Comparison of ENCODE assay signal across 8 cellular contexts in genomic region chr6:27824248-27825024, GRCh38.
A peak's percentile ranks its signal among the peaks of the same experiment; 100 is the strongest.
DNase-seq lines count a peak whose midpoint lies in the region; ATAC-seq and TF ChIP-seq lines count a peak whose summit lies in the region.
"Not testable (repeated sequence)": the region's sequence is repeated elsewhere in the genome, so short reads cannot be mapped to it uniquely, and the experiment has no call there.

No MANE protein-coding gene starts in this region.

- POLR2A ChIA-PET in RWPE1 (lab: Yijun Ruan, JAX; ENCODE audit: low non-redundant PET), result interaction anchor here (0.8 to 1.4 kb wide), 4 partner anchors 15 to 69 kb away, joined by 3 to 7 read pairs (median 6); a partner anchor contains a TSS

- H3K27ac ChIP-seq in RWPE1, result peak overlapping the region; percentile 95

- peaks cover 16% of the 10 kb centered on the region for H3K36me3 Mint-ChIP-seq in activated naive CD4-positive, alpha-beta T cell treated with anti-CD3 and anti-CD28 coated beads, Interleukin-2, amount 10 ng/mL, durations not matched to agents 7 days and 5 days
- H3K36me3 Mint-ChIP-seq in natural killer cell treated with Interleukin-12 subunit alpha and Interleukin-12 subunit beta and Interleukin-15 and Interleukin-18, amount 100 ng/mL, for 72 hours; type B pancreatic cell: not testable (repeated sequence)

- in situ Hi-C loops in GM13976 (cut with MboI; ENCODE audit: low sequenced_read_pairs, unreplicated experiment), result not testable (repeated sequence)

- not testable (repeated sequence) for TF ChIP-seq CTCF in GM13976 (IDR thresholded peaks at IDR 0.05; ENCODE audit: borderline replicate concordance, control extremely low read depth, extremely low read depth, insufficient read depth, missing control alignments); HFF-Myc (IDR thresholded peaks at IDR 0.05; ENCODE audit: low read depth, low read length, missing control alignments); RWPE1 (conservative IDR thresholded peaks at IDR 0.05; ENCODE audit: low read depth); fibroblast of villous mesenchyme (IDR thresholded peaks at IDR 0.05; ENCODE audit: insufficient read depth, low read depth, low read length); type B pancreatic cell (conservative IDR thresholded peaks at IDR 0.05)

- DNase-seq in GM13976 (ENCODE audit: low spot score) (peak; percentile 44), KG1 (lab: John Stamatoyannopoulos, UW) (peak; percentile 50), fibroblast of villous mesenchyme (ENCODE audit: low read depth) (peak; percentile 84)
- DNase-seq in HFF-Myc (ENCODE audit: extremely low read depth, low read depth); RWPE1 (ENCODE audit: low spot score); type B pancreatic cell (ENCODE audit: extremely low spot score, unreplicated experiment): not testable (repeated sequence)
- DNase-seq in activated naive CD4-positive, alpha-beta T cell treated with anti-CD3 and anti-CD28 coated beads, Interleukin-2, amount 10 ng/mL, durations not matched to agents 7 days and 5 days, result peak; percentile 72
- DNase-seq in natural killer cell treated with Interleukin-12 subunit alpha and Interleukin-12 subunit beta and Interleukin-15 and Interleukin-18, amount 100 ng/mL, for 72 hours (ENCODE audit: low spot score), result peak; percentile 64

- H3K4me3 Mint-ChIP-seq in activated naive CD4-positive, alpha-beta T cell treated with anti-CD3 and anti-CD28 coated beads, Interleukin-2, amount 10 ng/mL, durations not matched to agents 7 days and 5 days, result peak overlapping the region; percentile 83
- peak overlapping the region; percentile 89 for H3K4me3 Mint-ChIP-seq in natural killer cell treated with Interleukin-12 subunit alpha and Interleukin-12 subunit beta and Interleukin-15 and Interleukin-18, amount 100 ng/mL, for 72 hours
- H3K4me3 Mint-ChIP-seq in type B pancreatic cell, result peak overlapping the region; percentile 91

- H3K4me1 Mint-ChIP-seq in activated naive CD4-positive, alpha-beta T cell treated with anti-CD3 and anti-CD28 coated beads, Interleukin-2, amount 10 ng/mL, durations not matched to agents 7 days and 5 days, result peaks cover 52% of the 10 kb centered on the region
- peaks cover 20 to 33% of the 10 kb centered on the region in 2 donors for H3K4me1 Mint-ChIP-seq in natural killer cell treated with Interleukin-12 subunit alpha and Interleukin-12 subunit beta and Interleukin-15 and Interleukin-18, amount 100 ng/mL, for 72 hours (ENCODE audit: low read depth in 2 of 2)
- not testable (repeated sequence) for H3K4me1 Mint-ChIP-seq in type B pancreatic cell (ENCODE audit: unreplicated experiment)

- CTCF ChIA-PET in RWPE1 (lab: Yijun Ruan, JAX), result interaction anchor here (1.0 kb wide), 1 partner anchor 41 kb away, joined by 4 read pairs; a partner anchor contains a TSS
- CTCF ChIA-PET in activated naive CD4-positive, alpha-beta T cell treated with anti-CD3 and anti-CD28 coated beads, Interleukin-2, amount 10 ng/mL, durations not matched to agents 7 days and 5 days (lab: Charles Lee), result interaction anchor here (1.0 to 1.6 kb wide), 2 partner anchors 12 to 71 kb away, joined by 3 to 7 read pairs; no protein-coding TSS in a partner anchor

- H3K9me3 Mint-ChIP-seq in activated naive CD4-positive, alpha-beta T cell treated with anti-CD3 and anti-CD28 coated beads, Interleukin-2, amount 10 ng/mL, durations not matched to agents 7 days and 5 days; natural killer cell treated with Interleukin-12 subunit alpha and Interleukin-12 subunit beta and Interleukin-15 and Interleukin-18, amount 100 ng/mL, for 72 hours; type B pancreatic cell: not testable (repeated sequence)

- peak in 1 of 2 donors; percentile 90 for ATAC-seq in natural killer cell treated with Interleukin-12 subunit alpha and Interleukin-12 subunit beta and Interleukin-15 and Interleukin-18, amount 100 ng/mL, for 72 hours

- H3K4me3 ChIP-seq in HFF-Myc (replicated peaks; ENCODE audit: low read depth, low read length) (peak overlapping the region; percentile 57), fibroblast of villous mesenchyme (ENCODE audit: low read depth, low read length) (peak overlapping the region; percentile 70)

- peak overlapping the region; percentile 99 for H3K27ac Mint-ChIP-seq in activated naive CD4-positive, alpha-beta T cell treated with anti-CD3 and anti-CD28 coated beads, Interleukin-2, amount 10 ng/mL, durations not matched to agents 7 days and 5 days
- peak overlapping the region; percentile 98 for H3K27ac Mint-ChIP-seq in natural killer cell treated with Interleukin-12 subunit alpha and Interleukin-12 subunit beta and Interleukin-15 and Interleukin-18, amount 100 ng/mL, for 72 hours
- H3K27ac Mint-ChIP-seq in type B pancreatic cell, result peak overlapping the region; percentile 93

- not testable (repeated sequence) for H3K27me3 Mint-ChIP-seq in activated naive CD4-positive, alpha-beta T cell treated with anti-CD3 and anti-CD28 coated beads, Interleukin-2, amount 10 ng/mL, durations not matched to agents 7 days and 5 days; natural killer cell treated with Interleukin-12 subunit alpha and Interleukin-12 subunit beta and Interleukin-15 and Interleukin-18, amount 100 ng/mL, for 72 hours; type B pancreatic cell
